25 cellular contexts compared by ENCODE assay signal in the genomic region with DNA sequence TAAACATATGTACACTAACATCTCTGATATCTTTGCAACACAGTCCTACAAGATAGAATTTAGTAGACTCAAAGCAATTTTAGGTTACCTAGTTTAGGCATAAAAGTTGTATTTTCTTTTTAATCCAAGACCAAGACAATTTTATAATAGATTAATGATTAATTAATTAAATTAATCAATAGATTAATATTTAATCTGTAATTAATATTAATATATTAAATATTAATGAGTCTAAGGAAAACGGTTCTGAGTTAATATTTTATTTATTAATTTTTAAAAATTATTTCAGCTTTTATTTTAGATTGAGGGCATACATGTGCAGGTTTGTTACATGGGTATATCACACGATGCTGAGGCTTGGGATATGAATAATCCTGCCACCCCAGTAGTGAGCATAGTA. TPM values are rescaled to one million over a fixed set of nuclear protein-coding genes. Genes with fewer than 3 reads are reported as not detected.
"Had no signal": no experiment of that assay in that cellular context is flagged by ENCODE, and none has a peak within 500 bp of the region (broad histone marks: within the 10 kb centered on the region; RNA-seq: fewer than 3 reads in every experiment).

No MANE protein-coding gene starts in this region.

- H3K36me3 Mint-ChIP-seq: natural killer cell had no signal

- H3K27me3 ChIP-seq: dorsolateral prefrontal cortex, esophagus muscularis mucosa, foreskin keratinocyte, gastroesophageal sphincter, heart left ventricle, hepatocyte, left lung had no signal

- H3K9me3 ChIP-seq: esophagus muscularis mucosa, gastroesophageal sphincter, heart left ventricle, left lung, lower lobe of right lung had no signal

- H3K27ac ChIP-seq: coronary artery, dorsolateral prefrontal cortex, esophagus muscularis mucosa, foreskin keratinocyte, gastroesophageal sphincter, heart left ventricle, hepatocyte, left lung, lower lobe of right lung had no signal

- H3K79me2 ChIP-seq: hepatocyte had no signal

- H3K27me3 Mint-ChIP-seq: naive thymus-derived CD4-positive, alpha-beta T cell had no signal

- H3K4me2 ChIP-seq: hepatocyte had no signal

- H3K4me3 Mint-ChIP-seq: immature natural killer cell; memory B cell; naive thymus-derived CD4-positive, alpha-beta T cell; natural killer cell had no signal

- FAIRE-seq: endothelial cell of umbilical vein, frontal cortex had no signal

- DNase-seq: dermis blood vessel endothelial cell; dorsolateral prefrontal cortex; effector CD4-positive, alpha-beta T cell; effector memory CD4-positive, alpha-beta T cell; foreskin keratinocyte; heart left ventricle; hypothalamus; immature natural killer cell; islet precursor cell; left cardiac atrium; left lung; left ventricle myocardium superior; lower lobe of right lung; mesendoderm; midbrain; naive thymus-derived CD4-positive, alpha-beta T cell; natural killer cell had no signal

- H3K4me3 ChIP-seq: coronary artery, dorsolateral prefrontal cortex, esophagus muscularis mucosa, gastroesophageal sphincter, heart left ventricle, hepatocyte, left lung, lower lobe of right lung had no signal

- H3K9me3 Mint-ChIP-seq: immature natural killer cell; memory B cell; naive thymus-derived CD4-positive, alpha-beta T cell; natural killer cell had no signal

- ATAC-seq: foreskin keratinocyte; gastroesophageal sphincter; heart left ventricle; left cardiac atrium; left lung; left ventricle myocardium superior; lower lobe of right lung; naive thymus-derived CD4-positive, alpha-beta T cell; natural killer cell had no signal

- H2AFZ ChIP-seq: hepatocyte had no signal

- H3K4me1 Mint-ChIP-seq: immature natural killer cell; naive thymus-derived CD4-positive, alpha-beta T cell; natural killer cell had no signal

- H3K4me1 ChIP-seq: esophagus muscularis mucosa, gastroesophageal sphincter, heart left ventricle, left lung, lower lobe of right lung had no signal

- H3K27ac Mint-ChIP-seq: immature natural killer cell; memory B cell; naive thymus-derived CD4-positive, alpha-beta T cell; natural killer cell had no signal

RNA-seq across cellular contexts. Expression of a gene that starts 52.0 kb away (rescaled TPM):
- total RNA-seq: mononuclear cell had no signal
- polyA plus RNA-seq: foreskin keratinocyte; immature natural killer cell; naive thymus-derived CD4-positive, alpha-beta T cell had no signal
